10 cellular contexts compared by ENCODE assay signal in the genomic region with DNA sequence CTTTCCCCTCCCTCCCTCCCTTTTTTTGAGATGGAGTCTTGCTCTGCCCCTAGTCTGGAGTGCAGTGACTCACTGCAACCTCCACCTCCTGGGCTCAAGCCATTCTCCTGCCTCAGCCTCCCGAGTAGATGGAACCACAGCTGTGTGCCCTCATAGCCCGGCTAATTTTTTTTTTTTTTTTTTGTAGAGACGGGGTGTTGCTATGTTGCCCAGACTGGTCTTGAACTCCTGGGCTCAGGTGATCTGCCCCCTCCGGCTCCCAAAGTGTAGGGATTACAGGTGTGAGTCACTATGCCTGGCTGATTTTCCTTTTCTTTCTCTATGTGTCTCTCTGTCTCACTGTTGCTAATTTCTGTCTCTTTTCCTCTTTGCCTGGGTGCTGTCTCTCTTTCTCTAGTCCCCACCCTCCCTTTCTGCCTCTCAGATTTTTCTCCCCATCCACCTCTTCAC.
A peak's percentile ranks its signal among the peaks of the same experiment; 100 is the strongest.
DNase-seq lines count a peak whose midpoint lies in the region; ATAC-seq, FAIRE-seq and TF ChIP-seq lines count a peak whose summit lies in the region.
"Had no signal": no experiment of that assay in that cellular context is flagged by ENCODE, and none has a peak within 500 bp of the region (broad histone marks: within the 10 kb centered on the region; RNA-seq: fewer than 3 reads in every experiment).

No MANE protein-coding gene starts in this region.

- H3K9me3 ChIP-seq in K562 (replicated peaks; ENCODE audit: control insufficient read depth, insufficient read depth, low read depth, low read length) (no peaks in the 10 kb centered on the region), HAP-1 (no peaks in the 10 kb centered on the region)
- H3K9me3 ChIP-seq: prostate gland had no signal

- H3K4me3 ChIP-seq in Jurkat, Clone E6-1 (ENCODE audit: low read length) = peak overlapping the region; percentile 49
- H3K4me3 ChIP-seq in K562 (no peak overlapping the region), HAP-1 (no peak overlapping the region)

- H4K20me1 ChIP-seq in K562 (replicated peaks; ENCODE audit: control insufficient read depth, insufficient read depth, low read length) = peaks cover 7% of the 10 kb centered on the region; the same call in 1 of the 2 replicates

- H3K27me3 ChIP-seq in K562 (ENCODE audit: control insufficient read depth in 2 of 2, insufficient read depth in 2 of 2, low read length in 2 of 2) (peaks cover 35 to 44% of the 10 kb centered on the region in 2 experiments), HAP-1 (ENCODE audit: low read depth) (no peaks in the 10 kb centered on the region)

- BruUV-seq in Calu3 (replicated peaks; lab: Mats Ljungman, UMichigan) = no TSS peak
- no TSS peak for BruUV-seq in K562 (replicated peaks; lab: Mats Ljungman, UMichigan)

- ATAC-seq in K562 = peak; percentile 42

- H3K9me3 Mint-ChIP-seq in Calu3 (ENCODE audit: low read depth, unreplicated experiment) (no peaks in the 10 kb centered on the region), mesothelial cell of epicardium (no peaks in the 10 kb centered on the region)

- in situ Hi-C loops in K562 (cut with MboI) (no loop called here), HAP-1 (cut with MboI; ENCODE audit: low sequenced_read_pairs) (loop anchor here (5.0 kb wide), 1 partner anchor 120 kb away; a partner anchor contains a TSS)

- no peak for TF ChIP-seq RAD21 in K562 (CRISPR knock-in tag; conservative IDR thresholded peaks at IDR 0.05 in 1 of 2, IDR thresholded peaks at IDR 0.05 in 1 of 2)

- H3K9me1 ChIP-seq in K562 (ENCODE audit: control insufficient read depth, insufficient read depth, low read length) = peaks cover 5% of the 10 kb centered on the region

- peak overlapping the region; percentile 96; the same call in 1 of the 2 replicates for H2AFZ ChIP-seq in K562 (ENCODE audit: low read depth, low read length)

- H3K36me3 Mint-ChIP-seq in Calu3 (ENCODE audit: insufficient read depth, unreplicated experiment) = peaks cover 51% of the 10 kb centered on the region
- H3K36me3 Mint-ChIP-seq in mesothelial cell of epicardium = peaks cover 6% of the 10 kb centered on the region

- intact Hi-C loops in Calu3 (cut with micrococcal nuclease; ENCODE audit: unreplicated experiment) (loop anchor here (5.0 kb wide), 1 partner anchor 125 kb away; no protein-coding TSS in a partner anchor), K562 (cut with micrococcal nuclease) (no loop called here)

- no peak for DNase-seq in Calu3
- no peak for DNase-seq in Jurkat, Clone E6-1 (ENCODE audit: low read depth, low spot score)
- no peak for DNase-seq in K562 (ENCODE audit: extremely low read depth in 1 of 4, low spot score in 3 of 4)
- no peak for DNase-seq in mesothelial cell of epicardium (ENCODE audit: low spot score in 2 of 2, unreplicated experiment in 2 of 2)
- DNase-seq in stimulated activated CD4-positive, alpha-beta T cell treated with anti-CD3 and anti-CD28 coated beads, Interleukin-4, amount 100 ng/mL, for 1 hour = no peak
- DNase-seq in HAP-1 (ENCODE audit: low spot score in 2 of 2) = no peak
- no peak for DNase-seq in COLO668 (lab: John Stamatoyannopoulos, UW; ENCODE audit: unreplicated experiment)
- no peak for DNase-seq in middle frontal gyrus (ENCODE audit: extremely low spot score, low spot score)

- H3K4me1 Mint-ChIP-seq in Calu3 (ENCODE audit: low read depth, unreplicated experiment) = peaks cover 37% of the 10 kb centered on the region
- peaks cover 30% of the 10 kb centered on the region for H3K4me1 Mint-ChIP-seq in mesothelial cell of epicardium

- no peak for TF ChIP-seq EP300 in K562 (IDR thresholded peaks at IDR 0.05; ENCODE audit: low read length)

- no peak overlapping the region for H3K27ac ChIP-seq in K562 (ENCODE audit: extremely low read depth, low read depth, low read length)
- H3K27ac ChIP-seq: prostate gland had no signal

- H3K4me2 ChIP-seq in K562 (ENCODE audit: insufficient read depth, low read length) = no peak overlapping the region

- H3K4me3 Mint-ChIP-seq in Calu3 (ENCODE audit: low read depth, unreplicated experiment) (peak overlapping the region; percentile 63), mesothelial cell of epicardium (peak overlapping the region; percentile 48)

- WGBS in K562 (ENCODE audit: insufficient coverage, low coverage, missing lambda C conversion rate) = 12% methylated on average over 4 of the region's 4 CpGs

- FAIRE-seq in K562 (lab: Jason Lieb, UNC) = peak; percentile 56
- FAIRE-seq: colon had no signal

- H3K27ac Mint-ChIP-seq in Calu3 (ENCODE audit: unreplicated experiment) (peak overlapping the region; percentile 69), mesothelial cell of epicardium (peak overlapping the region; percentile 73)

- H3K27me3 Mint-ChIP-seq in Calu3 (ENCODE audit: unreplicated experiment) (no peaks in the 10 kb centered on the region), mesothelial cell of epicardium (ENCODE audit: low read depth) (peaks cover 12% of the 10 kb centered on the region)

- no peak for TF ChIP-seq POLR2A in K562 (conservative IDR thresholded peaks at IDR 0.05)

- CTCF ChIA-PET in Calu3 (lab: Charles Lee) (no interaction called here), K562 (lab: Yijun Ruan, JAX; ENCODE audit: low intra/inter-chr PET ratio) (no interaction called here)

- no peaks in the 10 kb centered on the region for H3K79me2 ChIP-seq in K562 (ENCODE audit: control insufficient read depth, insufficient read depth, low read length)

- TF ChIP-seq CTCF in Calu3 (IDR thresholded peaks at IDR 0.05; ENCODE audit: unreplicated experiment) (no peak), K562 (IDR thresholded peaks at IDR 0.05 in 2 of 3, conservative IDR thresholded peaks at IDR 0.05 in 1 of 3; ENCODE audit: insufficient read depth in 2 of 3, low read depth in 1 of 3, low read length in 3 of 3) (no peak), mesothelial cell of epicardium (IDR thresholded peaks at IDR 0.05; ENCODE audit: unreplicated experiment) (no peak)

- POLR2A ChIA-PET in K562 (lab: Yijun Ruan, JAX) = no interaction called here

- no peak overlapping the region for H3K9ac ChIP-seq in K562 (ENCODE audit: insufficient read depth in 1 of 2, low read depth in 2 of 2, low read length in 2 of 2)

- H3K4me1 ChIP-seq in K562 (replicated peaks in 1 of 2; ENCODE audit: control insufficient read depth in 2 of 2, insufficient read depth in 2 of 2, low read length in 2 of 2) (peaks cover 9 to 24% of the 10 kb centered on the region in 2 experiments; a peak in 4 of 5 replicates), HAP-1 (peaks cover 14% of the 10 kb centered on the region)

- H3K36me3 ChIP-seq in K562 (ENCODE audit: control insufficient read depth, insufficient read depth, low read length) (no peaks in the 10 kb centered on the region), HAP-1 (replicated peaks) (peaks cover 3% of the 10 kb centered on the region; the same call in 1 of the 2 replicates)

TF ChIP-seq in K562, 482 proteins besides CTCF, POLR2A, EP300 and RAD21:
- TF ChIP-seq, protein P1, sequence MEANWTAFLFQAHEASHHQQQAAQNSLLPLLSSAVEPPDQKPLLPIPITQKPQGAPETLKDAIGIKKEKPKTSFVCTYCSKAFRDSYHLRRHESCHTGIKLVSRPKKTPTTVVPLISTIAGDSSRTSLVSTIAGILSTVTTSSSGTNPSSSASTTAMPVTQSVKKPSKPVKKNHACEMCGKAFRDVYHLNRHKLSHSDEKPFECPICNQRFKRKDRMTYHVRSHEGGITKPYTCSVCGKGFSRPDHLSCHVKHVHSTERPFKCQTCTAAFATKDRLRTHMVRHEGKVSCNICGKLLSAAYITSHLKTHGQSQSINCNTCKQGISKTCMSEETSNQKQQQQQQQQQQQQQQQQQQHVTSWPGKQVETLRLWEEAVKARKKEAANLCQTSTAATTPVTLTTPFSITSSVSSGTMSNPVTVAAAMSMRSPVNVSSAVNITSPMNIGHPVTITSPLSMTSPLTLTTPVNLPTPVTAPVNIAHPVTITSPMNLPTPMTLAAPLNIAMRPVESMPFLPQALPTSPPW (CRISPR knock-in tag; IDR thresholded peaks at IDR 0.05) = 0 out of 2 replicates have a peak, but pooled peaks have one; percentile 16
- TF ChIP-seq ZNF644 (tag; IDR thresholded peaks at IDR 0.05; ENCODE audit: low read depth) = no peak
- TF ChIP-seq, protein P2, sequence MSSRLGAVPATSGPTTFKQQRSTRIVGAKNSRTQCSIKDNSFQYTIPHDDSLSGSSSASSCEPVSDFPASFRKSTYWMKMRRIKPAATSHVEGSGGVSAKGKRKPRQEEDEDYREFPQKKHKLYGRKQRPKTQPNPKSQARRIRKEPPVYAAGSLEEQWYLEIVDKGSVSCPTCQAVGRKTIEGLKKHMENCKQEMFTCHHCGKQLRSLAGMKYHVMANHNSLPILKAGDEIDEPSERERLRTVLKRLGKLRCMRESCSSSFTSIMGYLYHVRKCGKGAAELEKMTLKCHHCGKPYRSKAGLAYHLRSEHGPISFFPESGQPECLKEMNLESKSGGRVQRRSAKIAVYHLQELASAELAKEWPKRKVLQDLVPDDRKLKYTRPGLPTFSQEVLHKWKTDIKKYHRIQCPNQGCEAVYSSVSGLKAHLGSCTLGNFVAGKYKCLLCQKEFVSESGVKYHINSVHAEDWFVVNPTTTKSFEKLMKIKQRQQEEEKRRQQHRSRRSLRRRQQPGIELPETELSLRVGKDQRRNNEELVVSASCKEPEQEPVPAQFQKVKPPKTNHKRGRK (tag; IDR thresholded peaks at IDR 0.05) = peak; percentile 65
